Comparison of ENCODE assay signal across 1 cellular context in the genomic region with DNA sequence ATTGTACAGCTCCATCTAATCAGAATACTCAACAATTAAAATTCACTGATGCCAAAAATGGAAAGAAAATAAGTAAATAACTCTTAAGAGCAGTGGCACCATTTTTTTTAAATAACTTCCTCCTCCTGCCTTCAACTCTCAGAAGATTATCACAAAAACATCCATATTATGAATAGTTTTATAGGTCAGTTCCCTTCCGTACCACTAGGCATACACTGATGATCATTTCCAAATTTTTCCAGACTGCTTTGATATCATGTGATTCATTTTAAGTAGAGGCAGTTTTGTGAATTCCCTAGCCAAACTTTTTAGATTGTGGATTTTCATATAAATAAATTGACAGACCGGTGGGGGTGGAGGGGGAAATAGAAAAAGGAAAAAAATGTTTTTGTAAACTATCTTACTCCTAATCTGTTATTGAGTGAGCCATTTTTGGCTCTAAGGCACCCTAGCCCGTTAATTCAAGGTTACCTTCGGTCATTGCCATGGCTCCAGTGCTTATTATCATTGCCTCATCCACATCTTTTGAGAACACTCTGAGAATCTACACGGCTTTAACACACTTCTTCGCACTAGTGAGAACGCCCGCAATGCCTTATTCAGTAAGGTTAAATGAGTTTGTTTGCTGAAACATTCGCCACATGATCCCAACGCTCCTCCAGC.
TF ChIP-seq lines count a peak whose summit lies in the region.

No MANE protein-coding gene starts in this region.

TF ChIP-seq in H1, 55 proteins besides CTCF, POLR2A, EP300 and RAD21:
- no peak for TF ChIP-seq KDM4A (IDR thresholded peaks at IDR 0.05; ENCODE audit: low read depth, low read length, severe bottlenecking)
- TF ChIP-seq CBX8 (IDR thresholded peaks at IDR 0.05; ENCODE audit: borderline replicate concordance, low read depth, low read length): no peak
- TF ChIP-seq SP2 (IDR thresholded peaks at IDR 0.05; ENCODE audit: low read length): no peak
- TF ChIP-seq ZNF274 (IDR thresholded peaks at IDR 0.05; ENCODE audit: borderline replicate concordance, extremely low read depth, low read length): no peak
- no peak for TF ChIP-seq JUN (IDR thresholded peaks at IDR 0.05; ENCODE audit: low read depth, low read length)
- TF ChIP-seq CTBP2 (IDR thresholded peaks at IDR 0.05; ENCODE audit: borderline replicate concordance, insufficient read depth, insufficient read length, low read length): no peak
- TF ChIP-seq TAF1 (IDR thresholded peaks at IDR 0.05; ENCODE audit: low read depth, low read length): no peak
- no peak for TF ChIP-seq NRF1 (IDR thresholded peaks at IDR 0.05; ENCODE audit: low read depth, low read length)
- no peak for TF ChIP-seq CHD2 (IDR thresholded peaks at IDR 0.05; ENCODE audit: low read length)
- no peak for TF ChIP-seq CEBPB (IDR thresholded peaks at IDR 0.05; ENCODE audit: low read depth, low read length)
- no peak for TF ChIP-seq HDAC2 (IDR thresholded peaks at IDR 0.05; ENCODE audit: borderline replicate concordance in 1 of 2, low read depth in 2 of 2, low read length in 2 of 2)
- no peak for TF ChIP-seq HDAC6 (IDR thresholded peaks at IDR 0.05; ENCODE audit: low read depth, low read length)
- TF ChIP-seq EZH2 (IDR thresholded peaks at IDR 0.05; ENCODE audit: low read depth, low read length, severe bottlenecking): no peak
- no peak for TF ChIP-seq SIX5 (IDR thresholded peaks at IDR 0.05; ENCODE audit: low read depth, low read length)
TF ChIP-seq in H1: peak in this region for 0.
